14 cellular contexts compared by ENCODE assay signal in genomic region chr1:206694551-206695124, GRCh38. TPM values are rescaled to one million over a fixed set of nuclear protein-coding genes. Genes with fewer than 3 reads are reported as not detected.
DNase-seq lines count a peak whose midpoint lies in the region; ATAC-seq and TF ChIP-seq lines count a peak whose summit lies in the region.
"Had no signal": no experiment of that assay in that cellular context is flagged by ENCODE, and none has a peak within 500 bp of the region (broad histone marks: within the 10 kb centered on the region; RNA-seq: fewer than 3 reads in every experiment).

No MANE protein-coding gene starts in this region.

- H3K36me3 ChIP-seq in adrenal gland (replicated peaks in 1 of 2) (peaks cover 0 to 3% of the 10 kb centered on the region in 2 donors), smooth muscle cell (ENCODE audit: low read depth) (no peaks in the 10 kb centered on the region), HAP-1 (replicated peaks) (no peaks in the 10 kb centered on the region)

- H3K4me1 ChIP-seq in adrenal gland (replicated peaks in 1 of 2) (peaks cover 58 to 100% of the 10 kb centered on the region in 2 donors), smooth muscle cell (ENCODE audit: low read depth) (peaks cover 9% of the 10 kb centered on the region), HAP-1 (no peaks in the 10 kb centered on the region)

- H3K79me2 ChIP-seq in smooth muscle cell (ENCODE audit: low read depth) = peaks cover 99% of the 10 kb centered on the region

- intact Hi-C loops in adrenal gland (cut with DNase I) = no loop called here

- in situ Hi-C loops in HAP-1 (cut with MboI; ENCODE audit: low sequenced_read_pairs) = no loop called here

- no peak for TF ChIP-seq POLR2A in adrenal gland (IDR thresholded peaks at IDR 0.05)

- no peak for ATAC-seq in activated naive CD4-positive, alpha-beta T cell treated with anti-CD3 and anti-CD28 coated beads, Interleukin-2, amount 50 U/mL, for 72 hours

- DNase-seq in DMS 273 (lab: John Stamatoyannopoulos, UW; ENCODE audit: unreplicated experiment) (peak; percentile 59), DMS 273 treated with DMSO at 0.1 percent for 48 hours (lab: John Stamatoyannopoulos, UW) (no peak), adrenal gland (peak in 1 of 7 donors; percentile 8), left kidney (ENCODE audit: low read depth, low spot score) (peak; percentile 82), smooth muscle cell (lab: John Stamatoyannopoulos, UW; ENCODE audit: unreplicated experiment) (no peak), HAP-1 (ENCODE audit: low spot score in 2 of 2) (no peak)
- no peak for DNase-seq in activated CD8-positive, alpha-beta memory T cell treated with anti-CD3 and anti-CD28 coated beads, Interleukin-2, amount 50 U/mL, for 4 hours
- no peak for DNase-seq in activated naive CD4-positive, alpha-beta T cell treated with anti-CD3 and anti-CD28 coated beads, Interleukin-2, amount 50 U/mL, for 72 hours (ENCODE audit: low spot score in 2 of 2)
- DNase-seq: activated naive CD4-positive, alpha-beta T cell treated with anti-CD3 and anti-CD28 coated beads, Interleukin-2, amount 10 ng/mL, durations not matched to agents 7 days and 5 days; esophagus squamous epithelium; naive B cell; spleen had no signal

- no peak for TF ChIP-seq CTCF in adrenal gland (IDR thresholded peaks at IDR 0.05)
- no peak for TF ChIP-seq CTCF in smooth muscle cell (IDR thresholded peaks at IDR 0.05; ENCODE audit: borderline replicate concordance, insufficient read depth, poor library complexity, severe bottlenecking)

- H3K36me3 Mint-ChIP-seq in activated naive CD4-positive, alpha-beta T cell treated with anti-CD3 and anti-CD28 coated beads, Interleukin-2, amount 50 U/mL, for 72 hours = peaks cover 9 to 15% of the 10 kb centered on the region in 2 donors

- no peaks in the 10 kb centered on the region for H3K9me3 ChIP-seq in adrenal gland (replicated peaks in 1 of 3)
- H3K9me3 ChIP-seq in smooth muscle cell (replicated peaks; ENCODE audit: low read depth) = no peaks in the 10 kb centered on the region
- H3K9me3 ChIP-seq in HAP-1 = no peaks in the 10 kb centered on the region
- H3K9me3 ChIP-seq: esophagus squamous epithelium, spleen, suprapubic skin had no signal

- H3F3A ChIP-seq in smooth muscle cell (ENCODE audit: low read depth) = peaks cover 8% of the 10 kb centered on the region

- H3K4me2 ChIP-seq in smooth muscle cell = peak overlapping the region; percentile 41

- no peaks in the 10 kb centered on the region for H3K9me3 Mint-ChIP-seq in activated naive CD4-positive, alpha-beta T cell treated with anti-CD3 and anti-CD28 coated beads, Interleukin-2, amount 50 U/mL, for 72 hours
- H3K9me3 Mint-ChIP-seq: activated naive CD4-positive, alpha-beta T cell treated with anti-CD3 and anti-CD28 coated beads, Interleukin-2, amount 10 ng/mL, durations not matched to agents 7 days and 5 days; naive B cell had no signal

- H3K27me3 ChIP-seq in adrenal gland (no peaks in the 10 kb centered on the region), smooth muscle cell (ENCODE audit: low read depth) (no peaks in the 10 kb centered on the region), HAP-1 (ENCODE audit: low read depth) (no peaks in the 10 kb centered on the region)
- H3K27me3 ChIP-seq: esophagus squamous epithelium, spleen, suprapubic skin had no signal

- no peak overlapping the region for H2AFZ ChIP-seq in smooth muscle cell (ENCODE audit: low read depth)

- H4K20me1 ChIP-seq in smooth muscle cell (ENCODE audit: low read depth) = peaks cover 100% of the 10 kb centered on the region

- no peak overlapping the region for H3K9ac ChIP-seq in smooth muscle cell (ENCODE audit: low read depth)

- no peak overlapping the region for H3K27ac Mint-ChIP-seq in activated naive CD4-positive, alpha-beta T cell treated with anti-CD3 and anti-CD28 coated beads, Interleukin-2, amount 50 U/mL, for 72 hours
- H3K27ac Mint-ChIP-seq: activated naive CD4-positive, alpha-beta T cell treated with anti-CD3 and anti-CD28 coated beads, Interleukin-2, amount 10 ng/mL, durations not matched to agents 7 days and 5 days had no signal

- WGBS in adrenal gland, 4 donors = 66 to 71% (median 66%) methylated on average over 8 of the region's 8 CpGs
- WGBS in smooth muscle cell (ENCODE audit: low lambda C conversion rate) = 55% methylated on average over 8 of the region's 8 CpGs

- H3K27ac ChIP-seq in adrenal gland (peak overlapping the region in 3 of 5 donors; percentile 82 to 94 (median 94)), smooth muscle cell (ENCODE audit: low read depth) (no peak overlapping the region)
- H3K27ac ChIP-seq: 22Rv1, spleen, suprapubic skin had no signal

- H3K4me3 ChIP-seq in adrenal gland (no peak overlapping the region), smooth muscle cell (no peak overlapping the region), HAP-1 (no peak overlapping the region)
- H3K4me3 ChIP-seq: esophagus squamous epithelium, spleen, suprapubic skin had no signal

RNA-seq across cellular contexts. Expression of gene MAPKAPK2, which starts 9.9 kb away (rescaled TPM):
- total RNA-seq in adrenal gland (100 to 1,000 TPM in 4 of 8 donors, 10 to 100 TPM in 4; 40.7 to 129 (median 96.0) TPM), smooth muscle cell (36.0 and 40.9 TPM in 2 replicates)
- polyA plus RNA-seq in adrenal gland (10 to 100 TPM; 66.6 to 80.7 (median 71.6) TPM), smooth muscle cell (14.3 and 16.9 TPM in 2 replicates)
- total RNA-seq in activated naive CD4-positive, alpha-beta T cell treated with anti-CD3 and anti-CD28 coated beads, Interleukin-2, amount 50 U/mL, for 72 hours = 100 to 1,000 TPM in 1 of 2 donors, 10 to 100 TPM in 1; 69.4 to 116 TPM

RNA-seq across cellular contexts. Expression of gene DYRK3, which starts 59.3 kb away (rescaled TPM):
- total RNA-seq in adrenal gland (1 to 10 TPM; 2.9 to 6.3 (median 5.6) TPM), smooth muscle cell (11.1 and 21.4 TPM in 2 replicates)
- polyA plus RNA-seq in adrenal gland (1 to 10 TPM; 2.9 to 6.6 (median 3.4) TPM), smooth muscle cell (6.9 and 13.7 TPM in 2 replicates)
- total RNA-seq in activated naive CD4-positive, alpha-beta T cell treated with anti-CD3 and anti-CD28 coated beads, Interleukin-2, amount 50 U/mL, for 72 hours = 10 to 100 TPM in 1 of 2 donors, 1 to 10 TPM in 1; 2.8 to 12.8 TPM

Comparison
In these comparisons a context has a peak if more than half of its experiments do, and no peak if none do; other contexts are left out.
1. DNase-seq: peak in DMS 273 (single experiment) and left kidney (single experiment); none in DMS 273 treated with DMSO at 0.1 percent for 48 hours (single experiment), smooth muscle cell (single experiment), activated CD8-positive, alpha-beta memory T cell treated with anti-CD3 and anti-CD28 coated beads, Interleukin-2, amount 50 U/mL, for 4 hours (single experiment), activated naive CD4-positive, alpha-beta T cell treated with anti-CD3 and anti-CD28 coated beads, Interleukin-2, amount 50 U/mL, for 72 hours (0 of 2) and HAP-1 (0 of 2).